26 cellular contexts compared by ENCODE assay signal in genomic region chr12:113448874-113449273, GRCh38. TPM values are rescaled to one million over a fixed set of nuclear protein-coding genes. Genes with fewer than 3 reads are reported as not detected.
"Had no signal": no experiment of that assay in that cellular context is flagged by ENCODE, and none has a peak within 500 bp of the region (broad histone marks: within the 10 kb centered on the region; RNA-seq: fewer than 3 reads in every experiment).

No MANE protein-coding gene starts in this region.

- DNase-seq: Karpas-422; KG1; MG63; NCI-H1092; NCI-H1105 treated with DMSO at 0.1 percent for 48 hours; NCI-H1417 treated with DMSO at 0.1 percent for 48 hours; NCI-H1694; NCI-H187 treated with DMSO at 0.1 percent for 48 hours; NCI-H2029 treated with DMSO at 0.1 percent for 48 hours; NCI-H2107; NCI-H2171 treated with DMSO at 0.1 percent for 48 hours; NCI-H345; NCI-H446 treated with DMSO at 0.1 percent for 48 hours; NCI-H510A treated with DMSO at 0.1 percent for 48 hours; NCI-H526; NCI-H774; NK-92 treated with Interleukin-12 subunit alpha and Interleukin-12 subunit beta, amount 100 ng/mL, for 24 hours; PC-3; SHP77 treated with DMSO at 0.1 percent for 48 hours; SJCRH30 had no signal

- ATAC-seq: Panc1, PC-3, Right ventricle myocardium inferior, SK-N-SH treated with all-trans-retinoic acid at 6 μM for 48 hours had no signal

RNA-seq across cellular contexts. Expression of gene LHX5, which starts 22.8 kb away (rescaled TPM):
- total RNA-seq: HT-29; OCI-LY7; Right ventricle myocardium inferior; SJCRH30; T-helper 1 cell treated with Interleukin-12 subunit alpha and Interleukin-12 subunit beta and Interleukin-4 antibody, amounts not matched to agents 30 ng/mL and 1 ng/mL, for 36 hours had no signal

RNA-seq across cellular contexts. Expression of gene SDSL, which starts 26.7 kb away (rescaled TPM):
- total RNA-seq: OCI-LY7 had no signal

RNA-seq across cellular contexts. Expression of gene SDS, which starts 45.2 kb away (rescaled TPM):
- total RNA-seq: HT-29; OCI-LY7; PC-3; Right ventricle myocardium inferior; SJCRH30; T-helper 1 cell treated with Interleukin-12 subunit alpha and Interleukin-12 subunit beta and Interleukin-4 antibody, amounts not matched to agents 30 ng/mL and 1 ng/mL, for 36 hours had no signal
